Comparison of ENCODE assay signal across 1 cellular context in the genomic region with DNA sequence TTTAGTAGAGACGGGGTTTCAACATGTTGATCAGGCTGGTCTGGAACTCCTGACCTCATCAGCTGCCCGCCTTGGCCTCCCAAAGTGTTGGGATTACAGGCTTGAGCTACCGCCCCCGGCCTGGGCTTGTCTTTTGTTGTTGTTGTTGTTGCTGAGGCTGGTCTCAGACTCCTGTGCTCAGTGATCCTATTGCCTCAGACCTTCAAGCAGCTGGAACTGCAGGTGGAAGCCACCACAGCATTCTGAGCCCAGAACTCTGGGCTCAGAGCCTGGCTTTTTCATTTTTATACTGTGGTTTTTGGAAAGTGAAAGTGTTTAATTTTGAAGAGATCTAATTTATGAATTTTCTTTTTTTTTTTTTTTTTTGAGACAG.
TF ChIP-seq lines count a peak whose summit lies in the region.

No MANE protein-coding gene starts in this region.

TF ChIP-seq in WTC11, 78 proteins besides CTCF, POLR2A, EP300 and RAD21 (continued from another document):
- TF ChIP-seq ATF6 (CRISPR knock-in tag; IDR thresholded peaks at IDR 0.05) = no peak
- TF ChIP-seq ZNF416 (CRISPR knock-in tag; IDR thresholded peaks at IDR 0.05) = no peak
- TF ChIP-seq HMGA2 (CRISPR knock-in tag; IDR thresholded peaks at IDR 0.05) = no peak
- no peak for TF ChIP-seq MYBL2 (CRISPR knock-in tag; IDR thresholded peaks at IDR 0.05)
- no peak for TF ChIP-seq GABPB1 (CRISPR knock-in tag; IDR thresholded peaks at IDR 0.05)
- TF ChIP-seq ZNF423 (CRISPR knock-in tag; IDR thresholded peaks at IDR 0.05) = no peak
- TF ChIP-seq E2F5 (CRISPR knock-in tag; IDR thresholded peaks at IDR 0.05) = no peak
- TF ChIP-seq IRF2 (CRISPR knock-in tag; IDR thresholded peaks at IDR 0.05; ENCODE audit: borderline replicate concordance, low read depth) = no peak
- TF ChIP-seq JUN (CRISPR knock-in tag; IDR thresholded peaks at IDR 0.05) = no peak
- no peak for TF ChIP-seq NR1H2 (CRISPR knock-in tag; IDR thresholded peaks at IDR 0.05)
- TF ChIP-seq, protein P1, sequence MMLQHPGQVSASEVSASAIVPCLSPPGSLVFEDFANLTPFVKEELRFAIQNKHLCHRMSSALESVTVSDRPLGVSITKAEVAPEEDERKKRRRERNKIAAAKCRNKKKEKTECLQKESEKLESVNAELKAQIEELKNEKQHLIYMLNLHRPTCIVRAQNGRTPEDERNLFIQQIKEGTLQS (CRISPR knock-in tag; conservative IDR thresholded peaks at IDR 0.05) = no peak
- TF ChIP-seq, protein P2, sequence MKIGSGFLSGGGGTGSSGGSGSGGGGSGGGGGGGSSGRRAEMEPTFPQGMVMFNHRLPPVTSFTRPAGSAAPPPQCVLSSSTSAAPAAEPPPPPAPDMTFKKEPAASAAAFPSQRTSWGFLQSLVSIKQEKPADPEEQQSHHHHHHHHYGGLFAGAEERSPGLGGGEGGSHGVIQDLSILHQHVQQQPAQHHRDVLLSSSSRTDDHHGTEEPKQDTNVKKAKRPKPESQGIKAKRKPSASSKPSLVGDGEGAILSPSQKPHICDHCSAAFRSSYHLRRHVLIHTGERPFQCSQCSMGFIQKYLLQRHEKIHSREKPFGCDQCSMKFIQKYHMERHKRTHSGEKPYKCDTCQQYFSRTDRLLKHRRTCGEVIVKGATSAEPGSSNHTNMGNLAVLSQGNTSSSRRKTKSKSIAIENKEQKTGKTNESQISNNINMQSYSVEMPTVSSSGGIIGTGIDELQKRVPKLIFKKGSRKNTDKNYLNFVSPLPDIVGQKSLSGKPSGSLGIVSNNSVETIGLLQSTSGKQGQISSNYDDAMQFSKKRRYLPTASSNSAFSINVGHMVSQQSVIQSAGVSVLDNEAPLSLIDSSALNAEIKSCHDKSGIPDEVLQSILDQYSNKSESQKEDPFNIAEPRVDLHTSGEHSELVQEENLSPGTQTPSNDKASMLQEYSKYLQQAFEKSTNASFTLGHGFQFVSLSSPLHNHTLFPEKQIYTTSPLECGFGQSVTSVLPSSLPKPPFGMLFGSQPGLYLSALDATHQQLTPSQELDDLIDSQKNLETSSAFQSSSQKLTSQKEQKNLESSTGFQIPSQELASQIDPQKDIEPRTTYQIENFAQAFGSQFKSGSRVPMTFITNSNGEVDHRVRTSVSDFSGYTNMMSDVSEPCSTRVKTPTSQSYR (CRISPR knock-in tag; IDR thresholded peaks at IDR 0.05) = no peak
- TF ChIP-seq IRF1 (CRISPR knock-in tag; IDR thresholded peaks at IDR 0.05) = no peak
